ENCODE assay signal across 14 cellular contexts in genomic region chr10:76114556-76114955, GRCh38.
DNase-seq lines count a peak whose midpoint lies in the region; ATAC-seq, FAIRE-seq and TF ChIP-seq lines count a peak whose summit lies in the region.
"Had no signal": no experiment of that assay in that cellular context is flagged by ENCODE, and none has a peak within 500 bp of the region (broad histone marks: within the 10 kb centered on the region; RNA-seq: fewer than 3 reads in every experiment).

No MANE protein-coding gene starts in this region.

- H3K4me1 ChIP-seq in pancreas, result no peaks in the 10 kb centered on the region
- peaks cover 0 to 22% of the 10 kb centered on the region in 2 donors for H3K4me1 ChIP-seq in right atrium auricular region
- peaks cover 0 to 4% (median 0%) of the 10 kb centered on the region in 4 donors for H3K4me1 ChIP-seq in transverse colon

- H3K4me3 ChIP-seq in epithelial cell of esophagus (ENCODE audit: low read length) (no peak overlapping the region), pancreas (no peak overlapping the region), right atrium auricular region (no peak overlapping the region), transverse colon (no peak overlapping the region)
- H3K4me3 ChIP-seq: gastroesophageal sphincter had no signal

- H3K9me3 ChIP-seq in pancreas (no peaks in the 10 kb centered on the region), right atrium auricular region (no peaks in the 10 kb centered on the region), transverse colon (no peaks in the 10 kb centered on the region)
- H3K9me3 ChIP-seq: gastroesophageal sphincter had no signal

- no peak for TF ChIP-seq POLR2A in transverse colon (IDR thresholded peaks at IDR 0.05)

- peak in 3 of 4 donors; percentile 29 to 79 (median 69) for ATAC-seq in pancreas
- ATAC-seq: gastroesophageal sphincter had no signal

- no peak for FAIRE-seq in pancreas (lab: Jason Lieb, UNC)

- H3K27ac ChIP-seq in pancreas (no peak overlapping the region), right atrium auricular region (peak overlapping the region in 1 of 2 donors; percentile 62), transverse colon (no peak overlapping the region)
- H3K27ac ChIP-seq: gastroesophageal sphincter had no signal

- H3K27me3 ChIP-seq in pancreas (no peaks in the 10 kb centered on the region), right atrium auricular region (no peaks in the 10 kb centered on the region), transverse colon (no peaks in the 10 kb centered on the region)
- H3K27me3 ChIP-seq: gastroesophageal sphincter had no signal

- intact Hi-C loops in pancreas (cut with DNase I) (no loop called here), transverse colon (cut with DNase I; ENCODE audit: low total_unique reads) (no loop called here)

- WGBS in pancreas, 2 donors, result 45 to 46% methylated on average over 8 of the region's 8 CpGs
- WGBS in transverse colon (ENCODE audit: low coverage in 1 of 2), 2 donors, result 59 to 65% methylated on average over 8 of the region's 8 CpGs

- in situ Hi-C loops in transverse colon (cut with MboI; ENCODE audit: low pct_ligation_motif_present in 1 of 4, low pct_unique_long_range_greater_than_20kb in 1 of 4, low sequenced_read_pairs in 3 of 4), result no loop called here

- H3K36me3 ChIP-seq in pancreas (no peaks in the 10 kb centered on the region), right atrium auricular region (no peaks in the 10 kb centered on the region), transverse colon (no peaks in the 10 kb centered on the region)
- H3K36me3 ChIP-seq: gastroesophageal sphincter had no signal

- DNase-seq in ELR (ENCODE audit: low read depth) (peak; percentile 19), NCI-H510A (lab: John Stamatoyannopoulos, UW) (peak; percentile 35), epithelial cell of esophagus (ENCODE audit: low read depth) (peak; percentile 24), pancreas (no peak), NK-92 (lab: John Stamatoyannopoulos, UW; ENCODE audit: unreplicated experiment) (no peak), right atrium auricular region (ENCODE audit: low spot score) (no peak), transverse colon (no peak)
- DNase-seq: activated CD4-positive, alpha-beta T cell treated with anti-CD3 and anti-CD28 coated beads for 48 hours; cerebellar nuclear complex; immature natural killer cell; NCI-H2227 treated with DMSO at 0.1 percent for 48 hours; RPMI8226; T-helper 2 cell had no signal

- TF ChIP-seq EP300 in transverse colon (IDR thresholded peaks at IDR 0.05; ENCODE audit: low read depth), result no peak

- no peak for TF ChIP-seq CTCF in epithelial cell of esophagus (IDR thresholded peaks at IDR 0.05; ENCODE audit: insufficient read depth, low read depth, low read length, missing control alignments)
- TF ChIP-seq CTCF in pancreas (IDR thresholded peaks at IDR 0.05), result no peak
- no peak for TF ChIP-seq CTCF in right atrium auricular region (IDR thresholded peaks at IDR 0.05)
- TF ChIP-seq CTCF in transverse colon (IDR thresholded peaks at IDR 0.05), result no peak

Comparison
In these comparisons a context has a peak if more than half of its experiments do, and no peak if none do; other contexts are left out.
1. DNase-seq: peak in ELR (single experiment), NCI-H510A (single experiment) and epithelial cell of esophagus (single experiment); none in pancreas (0 of 6), NK-92 (single experiment), right atrium auricular region (single experiment) and transverse colon (single experiment).